16 cellular contexts compared by ENCODE assay signal in genomic region chr12:100026241-100026640, GRCh38. TPM values are rescaled to one million over a fixed set of nuclear protein-coding genes. Genes with fewer than 3 reads are reported as not detected.
DNase-seq lines count a peak whose midpoint lies in the region; ATAC-seq and TF ChIP-seq lines count a peak whose summit lies in the region.
"Had no signal": no experiment of that assay in that cellular context is flagged by ENCODE, and none has a peak within 500 bp of the region (broad histone marks: within the 10 kb centered on the region; RNA-seq: fewer than 3 reads in every experiment).

No MANE protein-coding gene starts in this region.

- in situ Hi-C loops in astrocyte of the spinal cord (cut with HindIII; ENCODE audit: low sequenced_read_pairs) = no loop called here

- no peak overlapping the region for H3K4me3 ChIP-seq in astrocyte of the spinal cord (ENCODE audit: low read depth, low read length)
- H3K4me3 ChIP-seq in foreskin fibroblast (ENCODE audit: low read depth in 1 of 2, low read length in 2 of 2) = no peak overlapping the region
- H3K4me3 ChIP-seq in skeletal muscle cell (ENCODE audit: low read depth, low read length) = no peak overlapping the region
- H3K4me3 ChIP-seq: HAP-1 had no signal

- no peak for ATAC-seq in HG03045 (IDR thresholded peaks at IDR 0.05; ENCODE audit: unreplicated experiment)
- no peak for ATAC-seq in HG03135 (IDR thresholded peaks at IDR 0.05; ENCODE audit: unreplicated experiment)

- DNase-seq in H4 (ENCODE audit: low spot score) (peak; percentile 9), astrocyte of the spinal cord (ENCODE audit: low read depth, low spot score) (peak; percentile 7), foreskin fibroblast (peak; percentile 13 to 19), skeletal muscle cell (ENCODE audit: low read depth) (peak; percentile 4)
- no peak for DNase-seq in activated CD4-positive, CD25-positive, alpha-beta regulatory T cell (lab: John Stamatoyannopoulos, UW)
- no peak for DNase-seq in activated CD4-positive, alpha-beta T cell treated with anti-CD3 and anti-CD28 coated beads, Interleukin-2, amount 50 U/mL, for 4 hours
- DNase-seq: BE2C; Caco-2; CD8-positive, alpha-beta memory T cell; DND-41; GOT3; HFFc6; KBM-7 had no signal

- TF ChIP-seq CTCF in astrocyte of the spinal cord (IDR thresholded peaks at IDR 0.05; ENCODE audit: low read depth, low read length) (no peak), foreskin fibroblast (IDR thresholded peaks at IDR 0.05; ENCODE audit: low read depth, low read length) (no peak)

RNA-seq across cellular contexts. Expression of gene ANKS1B, which starts 41.5 kb away (rescaled TPM):
- 1.8 TPM in 1 of 2 replicates, not detected in the other for total RNA-seq in H4 (2014; rRNA removed; shearing (Covaris generic))

Comparison
In these comparisons a context has a peak if more than half of its experiments do, and no peak if none do; other contexts are left out.
1. DNase-seq: peak in H4 (single experiment), astrocyte of the spinal cord (single experiment), foreskin fibroblast (2 of 2) and skeletal muscle cell (single experiment); none in activated CD4-positive, CD25-positive, alpha-beta regulatory T cell (0 of 4) and activated CD4-positive, alpha-beta T cell treated with anti-CD3 and anti-CD28 coated beads, Interleukin-2, amount 50 U/mL, for 4 hours (0 of 2).